Comparison of ENCODE assay signal across 16 cellular contexts in genomic region chr5:52838306-52839015, GRCh38. TPM values are rescaled to one million over a fixed set of nuclear protein-coding genes. Genes with fewer than 3 reads are reported as not detected.
DNase-seq lines count a peak whose midpoint lies in the region; ATAC-seq, FAIRE-seq and TF ChIP-seq lines count a peak whose summit lies in the region.
"Had no signal": no experiment of that assay in that cellular context is flagged by ENCODE, and none has a peak within 500 bp of the region (broad histone marks: within the 10 kb centered on the region; RNA-seq: fewer than 3 reads in every experiment).

No MANE protein-coding gene starts in this region.

- H3K9me3 Mint-ChIP-seq in WTC11: no peaks in the 10 kb centered on the region
- H3K9me3 Mint-ChIP-seq: activated CD4-positive, alpha-beta T cell treated with anti-CD3 and anti-CD28 coated beads, Interleukin-2, amount 10 ng/mL, durations not matched to agents 24 days and 14 days had no signal

- H3K36me3 Mint-ChIP-seq in WTC11: no peaks in the 10 kb centered on the region
- H3K36me3 Mint-ChIP-seq: CD4-positive, CD25-positive, alpha-beta regulatory T cell had no signal

- FAIRE-seq in H54 (lab: Jason Lieb, UNC): peak; percentile 86
- FAIRE-seq: G401.6 had no signal

- H3K36me3 ChIP-seq in adrenal gland (replicated peaks in 1 of 2) (no peaks in the 10 kb centered on the region), stomach (no peaks in the 10 kb centered on the region)

- no peak overlapping the region for H3K27ac Mint-ChIP-seq in WTC11
- H3K27ac Mint-ChIP-seq: activated CD4-positive, alpha-beta T cell treated with anti-CD3 and anti-CD28 coated beads, Interleukin-2, amount 10 ng/mL, durations not matched to agents 24 days and 14 days; CD4-positive, CD25-positive, alpha-beta regulatory T cell had no signal

- H3K27me3 Mint-ChIP-seq in WTC11 (ENCODE audit: low read depth): no peaks in the 10 kb centered on the region

- H3K9me3 ChIP-seq in adrenal gland (replicated peaks in 1 of 3) (no peaks in the 10 kb centered on the region), stomach (no peaks in the 10 kb centered on the region)
- H3K9me3 ChIP-seq: mucosa of descending colon had no signal

- H3K4me3 ChIP-seq in adrenal gland (no peak overlapping the region), stomach (no peak overlapping the region)
- H3K4me3 ChIP-seq: mucosa of descending colon had no signal

- POLR2A ChIA-PET in WTC11 (lab: Charles Lee): no interaction called here

- intact Hi-C loops in adrenal gland (cut with DNase I): no loop called here
- intact Hi-C loops in stomach (cut with DNase I; ENCODE audit: low total_unique reads): no loop called here

- TF ChIP-seq EP300 in stomach (IDR thresholded peaks at IDR 0.05): no peak

- TF ChIP-seq POLR2A in H54 (IDR thresholded peaks at IDR 0.05; ENCODE audit: low read depth, low read length) (no peak), adrenal gland (IDR thresholded peaks at IDR 0.05) (no peak), stomach (IDR thresholded peaks at IDR 0.05) (no peak)

- TF ChIP-seq CTCF in adrenal gland (IDR thresholded peaks at IDR 0.05) (no peak), stomach (IDR thresholded peaks at IDR 0.05) (no peak), WTC11 (IDR thresholded peaks at IDR 0.05) (no peak)

- DNase-seq in H54 (ENCODE audit: insufficient read length, low spot score) (no peak), adrenal gland (peak in 4 of 7 donors; percentile 27 to 59 (median 36)), kidney glomerular epithelial cell (lab: John Stamatoyannopoulos, UW) (peak; percentile 86), stomach (no peak), NCI-H446 treated with DMSO at 0.1 percent for 48 hours (lab: John Stamatoyannopoulos, UW) (no peak), NCI-H1417 treated with DMSO at 0.1 percent for 48 hours (lab: John Stamatoyannopoulos, UW) (no peak), DMS153 (lab: John Stamatoyannopoulos, UW) (no peak), WTC11 (ENCODE audit: low spot score) (no peak)
- DNase-seq: activated CD4-positive, alpha-beta T cell treated with anti-CD3 and anti-CD28 coated beads, Interleukin-2, amount 10 ng/mL, durations not matched to agents 24 days and 14 days; activated T-cell treated with anti-CD3 and anti-CD28 coated beads, Interleukin-2, amount 50 U/mL, for 1 hour; CD4-positive, CD25-positive, alpha-beta regulatory T cell; mucosa of descending colon; NCI-H1694 treated with DMSO at 0.1 percent for 48 hours; NCI-H69 had no signal

- CTCF ChIA-PET in WTC11 (lab: Charles Lee): no interaction called here

- H3K4me1 Mint-ChIP-seq in WTC11: no peaks in the 10 kb centered on the region
- H3K4me1 Mint-ChIP-seq: CD4-positive, CD25-positive, alpha-beta regulatory T cell had no signal

- H3K4me3 Mint-ChIP-seq in WTC11: no peak overlapping the region
- H3K4me3 Mint-ChIP-seq: activated CD4-positive, alpha-beta T cell treated with anti-CD3 and anti-CD28 coated beads, Interleukin-2, amount 10 ng/mL, durations not matched to agents 24 days and 14 days; CD4-positive, CD25-positive, alpha-beta regulatory T cell had no signal

- H3K4me1 ChIP-seq in adrenal gland (replicated peaks in 1 of 2) (peaks cover 9 to 60% of the 10 kb centered on the region in 2 donors), stomach (peaks cover 0 to 38% (median 9%) of the 10 kb centered on the region in 4 donors)

- H3K27ac ChIP-seq in adrenal gland (peak overlapping the region in 4 of 5 donors; percentile 25 to 72 (median 50)), stomach (peak overlapping the region in 4 of 5 donors; percentile 45 to 77 (median 65))
- H3K27ac ChIP-seq: KMS-11 had no signal

- ATAC-seq in WTC11: no peak
- ATAC-seq: mucosa of descending colon had no signal

- H3K27me3 ChIP-seq in adrenal gland (no peaks in the 10 kb centered on the region), stomach (no peaks in the 10 kb centered on the region)

- 74 to 81% (median 79%) methylated on average over 7 of the region's 7 CpGs for WGBS in adrenal gland, 4 donors
- WGBS in stomach, 5 donors: 65 to 88% (median 85%) methylated on average over 7 of the region's 7 CpGs

TF ChIP-seq in WTC11, 78 proteins besides CTCF, POLR2A, EP300 and RAD21 (continues in another document):
- TF ChIP-seq ERG (CRISPR knock-in tag; IDR thresholded peaks at IDR 0.05) (no peak), RORB (CRISPR knock-in tag; IDR thresholded peaks at IDR 0.05) (no peak), ZNF512 (CRISPR knock-in tag; IDR thresholded peaks at IDR 0.05; ENCODE audit: borderline replicate concordance) (no peak), FOXJ3 (CRISPR knock-in tag; IDR thresholded peaks at IDR 0.05; ENCODE audit: borderline replicate concordance) (no peak), ZNF263 (CRISPR knock-in tag; IDR thresholded peaks at IDR 0.05; ENCODE audit: low read depth) (no peak), FOXP4 (CRISPR knock-in tag; IDR thresholded peaks at IDR 0.05) (no peak), CBFB (CRISPR knock-in tag; IDR thresholded peaks at IDR 0.05; ENCODE audit: low read depth) (no peak)

RNA-seq across cellular contexts. Expression of gene ITGA1, which starts 50.7 kb away (rescaled TPM):
- total RNA-seq in adrenal gland (100 to 1,000 TPM; 137 to 371 (median 157) TPM), stomach (100 to 1,000 TPM in 3 of 5 donors, 10 to 100 TPM in 2; 71.4 to 507 (median 145) TPM), WTC11 (2021) (4.1 to 6.5 TPM (median 4.6 TPM) in 3 replicates)
- polyA plus RNA-seq in adrenal gland (10 to 100 TPM; 30.0 to 80.3 (median 39.5) TPM), stomach (10 to 100 TPM in 1 of 3 donors, 1 to 10 TPM in 2; 2.7 to 11.9 (median 2.9) TPM)
- polyA plus RNA-seq: CD4-positive, CD25-positive, alpha-beta regulatory T cell had no signal

RNA-seq across cellular contexts. Expression of gene PELO, which starts 50.7 kb away (rescaled TPM):
- 100 to 1,000 TPM in 3 of 8 donors, 10 to 100 TPM in 5; 60.3 to 147 (median 79.7) TPM for total RNA-seq in adrenal gland
- 10 to 100 TPM; 17.8 to 52.4 (median 27.9) TPM for polyA plus RNA-seq in adrenal gland
- total RNA-seq in stomach: 10 to 100 TPM in 4 of 5 donors, 1 to 10 TPM in 1; 5.8 to 62.2 (median 12.8) TPM
- 10 to 100 TPM in 2 of 3 donors, 1 to 10 TPM in 1; 6.4 to 13.4 (median 12.3) TPM for polyA plus RNA-seq in stomach
- total RNA-seq in WTC11 (2021): 13.6 to 18.7 TPM (median 17.8 TPM) in 3 replicates

Comparison
In these comparisons a context has a peak if more than half of its experiments do, and no peak if none do; other contexts are left out.
1. DNase-seq: peak in adrenal gland (4 of 7) and kidney glomerular epithelial cell (single experiment); none in H54 (single experiment), stomach (single experiment), NCI-H446 treated with DMSO at 0.1 percent for 48 hours (single experiment), NCI-H1417 treated with DMSO at 0.1 percent for 48 hours (single experiment), DMS153 (single experiment) and WTC11 (single experiment).